Comparison of ENCODE assay signal across 1 cellular context in the genomic region with DNA sequence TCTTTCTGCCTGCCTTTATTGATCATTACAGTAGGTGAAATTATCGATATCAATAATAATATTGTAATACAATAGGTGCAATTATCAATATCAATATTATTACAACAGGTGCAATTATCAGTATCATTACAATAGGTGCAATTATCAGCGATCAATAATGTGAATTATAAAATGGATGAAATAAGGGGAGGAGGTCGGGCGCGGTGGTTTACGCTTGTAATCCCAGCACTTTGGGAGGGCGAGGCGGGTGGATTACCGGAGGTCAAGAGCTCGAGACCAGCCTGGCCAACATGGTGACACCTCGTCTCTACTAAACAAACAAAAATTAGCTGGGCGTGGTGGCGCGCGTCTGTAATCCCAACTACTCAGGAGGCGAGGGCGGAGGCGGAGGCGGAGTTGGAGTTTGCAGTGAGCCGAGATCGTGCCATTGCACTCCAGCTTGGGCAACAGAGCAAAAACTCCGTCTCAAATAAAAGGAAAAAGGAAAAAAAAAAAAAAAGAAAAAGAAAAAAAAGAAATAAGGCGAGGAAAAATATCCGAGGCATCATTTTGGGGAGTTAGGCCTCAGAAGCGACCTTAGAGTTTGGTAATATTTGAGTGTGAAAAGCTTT.
TF ChIP-seq lines count a peak whose summit lies in the region.

No MANE protein-coding gene starts in this region.

TF ChIP-seq in GM12878, 131 proteins besides CTCF, POLR2A, EP300 and RAD21 (continued from another document):
- TF ChIP-seq, protein P1, sequence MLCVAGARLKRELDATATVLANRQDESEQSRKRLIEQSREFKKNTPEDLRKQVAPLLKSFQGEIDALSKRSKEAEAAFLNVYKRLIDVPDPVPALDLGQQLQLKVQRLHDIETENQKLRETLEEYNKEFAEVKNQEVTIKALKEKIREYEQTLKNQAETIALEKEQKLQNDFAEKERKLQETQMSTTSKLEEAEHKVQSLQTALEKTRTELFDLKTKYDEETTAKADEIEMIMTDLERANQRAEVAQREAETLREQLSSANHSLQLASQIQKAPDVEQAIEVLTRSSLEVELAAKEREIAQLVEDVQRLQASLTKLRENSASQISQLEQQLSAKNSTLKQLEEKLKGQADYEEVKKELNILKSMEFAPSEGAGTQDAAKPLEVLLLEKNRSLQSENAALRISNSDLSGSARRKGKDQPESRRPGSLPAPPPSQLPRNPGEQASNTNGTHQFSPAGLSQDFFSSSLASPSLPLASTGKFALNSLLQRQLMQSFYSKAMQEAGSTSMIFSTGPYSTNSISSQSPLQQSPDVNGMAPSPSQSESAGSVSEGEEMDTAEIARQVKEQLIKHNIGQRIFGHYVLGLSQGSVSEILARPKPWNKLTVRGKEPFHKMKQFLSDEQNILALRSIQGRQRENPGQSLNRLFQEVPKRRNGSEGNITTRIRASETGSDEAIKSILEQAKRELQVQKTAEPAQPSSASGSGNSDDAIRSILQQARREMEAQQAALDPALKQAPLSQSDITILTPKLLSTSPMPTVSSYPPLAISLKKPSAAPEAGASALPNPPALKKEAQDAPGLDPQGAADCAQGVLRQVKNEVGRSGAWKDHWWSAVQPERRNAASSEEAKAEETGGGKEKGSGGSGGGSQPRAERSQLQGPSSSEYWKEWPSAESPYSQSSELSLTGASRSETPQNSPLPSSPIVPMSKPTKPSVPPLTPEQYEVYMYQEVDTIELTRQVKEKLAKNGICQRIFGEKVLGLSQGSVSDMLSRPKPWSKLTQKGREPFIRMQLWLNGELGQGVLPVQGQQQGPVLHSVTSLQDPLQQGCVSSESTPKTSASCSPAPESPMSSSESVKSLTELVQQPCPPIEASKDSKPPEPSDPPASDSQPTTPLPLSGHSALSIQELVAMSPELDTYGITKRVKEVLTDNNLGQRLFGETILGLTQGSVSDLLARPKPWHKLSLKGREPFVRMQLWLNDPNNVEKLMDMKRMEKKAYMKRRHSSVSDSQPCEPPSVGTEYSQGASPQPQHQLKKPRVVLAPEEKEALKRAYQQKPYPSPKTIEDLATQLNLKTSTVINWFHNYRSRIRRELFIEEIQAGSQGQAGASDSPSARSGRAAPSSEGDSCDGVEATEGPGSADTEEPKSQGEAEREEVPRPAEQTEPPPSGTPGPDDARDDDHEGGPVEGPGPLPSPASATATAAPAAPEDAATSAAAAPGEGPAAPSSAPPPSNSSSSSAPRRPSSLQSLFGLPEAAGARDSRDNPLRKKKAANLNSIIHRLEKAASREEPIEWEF (IDR thresholded peaks at IDR 0.05; ENCODE audit: insufficient replicate concordance, low read depth, low read length): peak; percentile 96
- TF ChIP-seq, protein P2, sequence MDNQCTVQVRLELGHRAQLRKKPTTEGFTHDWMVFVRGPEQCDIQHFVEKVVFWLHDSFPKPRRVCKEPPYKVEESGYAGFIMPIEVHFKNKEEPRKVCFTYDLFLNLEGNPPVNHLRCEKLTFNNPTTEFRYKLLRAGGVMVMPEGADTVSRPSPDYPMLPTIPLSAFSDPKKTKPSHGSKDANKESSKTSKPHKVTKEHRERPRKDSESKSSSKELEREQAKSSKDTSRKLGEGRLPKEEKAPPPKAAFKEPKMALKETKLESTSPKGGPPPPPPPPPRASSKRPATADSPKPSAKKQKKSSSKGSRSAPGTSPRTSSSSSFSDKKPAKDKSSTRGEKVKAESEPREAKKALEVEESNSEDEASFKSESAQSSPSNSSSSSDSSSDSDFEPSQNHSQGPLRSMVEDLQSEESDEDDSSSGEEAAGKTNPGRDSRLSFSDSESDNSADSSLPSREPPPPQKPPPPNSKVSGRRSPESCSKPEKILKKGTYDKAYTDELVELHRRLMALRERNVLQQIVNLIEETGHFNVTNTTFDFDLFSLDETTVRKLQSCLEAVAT (IDR thresholded peaks at IDR 0.05): peak; percentile 51; the same call in 1 of the 2 replicates
- TF ChIP-seq YY1 (IDR thresholded peaks at IDR 0.05; ENCODE audit: low read depth, low read length): peak; percentile 24; the same call in 1 of the 2 replicates
